In genomic region chr15:47443839-47444238, GRCh38 we compare ENCODE assay signal across 25 cellular contexts.
"Had no signal": no experiment of that assay in that cellular context is flagged by ENCODE, and none has a peak within 500 bp of the region (broad histone marks: within the 10 kb centered on the region; RNA-seq: fewer than 3 reads in every experiment).

No MANE protein-coding gene starts in this region.

- H3K4me1 ChIP-seq: lower lobe of right lung, neural progenitor cell, testis had no signal

- H3K4me3 ChIP-seq: gastroesophageal sphincter, left ventricle myocardium inferior, lower lobe of right lung, neural progenitor cell, ovary, right atrium auricular region, sigmoid colon, skin epidermis, testis, tibial nerve, upper lobe of right lung had no signal

- ATAC-seq: gastroesophageal sphincter; left cardiac atrium; lower lobe of right lung; natural killer cell treated with Interleukin-12 subunit alpha and Interleukin-12 subunit beta and Interleukin-15 and Interleukin-18, amount 100 ng/mL, for 72 hours; stimulated activated naive B cell treated with anti-CD40 and anti-IgM and Interleukin-4, amounts not matched to agents 10 μg/mL and 1 μg/mL and 100 μg/mL, for 72 hours; stimulated activated naive CD8-positive, alpha-beta T cell treated with anti-CD3 and anti-CD28 coated beads, Interleukin-15, amount 100 ng/mL, for 72 hours; upper lobe of right lung had no signal

- FAIRE-seq: endometrium had no signal

- H3K27me3 ChIP-seq: gastroesophageal sphincter, neural progenitor cell, ovary, right atrium auricular region, sigmoid colon, testis, tibial nerve, upper lobe of right lung had no signal

- H3K4me2 ChIP-seq: neural progenitor cell had no signal

- H3K36me3 ChIP-seq: gastroesophageal sphincter, left ventricle myocardium inferior, lower lobe of right lung, neural progenitor cell, ovary, right atrium auricular region, sigmoid colon, tibial nerve, upper lobe of right lung had no signal

- DNase-seq: effector memory CD4-positive, alpha-beta T cell; erythroblast; glutamatergic neuron; islet precursor cell; left cardiac atrium; left ventricle myocardium inferior; lower lobe of right lung; mesenchymal stem cell; midbrain; nucleus accumbens; ovary; sigmoid colon; stimulated activated CD4-positive, alpha-beta T cell treated with anti-CD3 and anti-CD28 coated beads, Interleukin-2, amount 100 ng/mL, for 24 hours; stimulated activated CD4-positive, alpha-beta T cell treated with anti-CD3 and anti-CD28 coated beads, Interleukin-4, amount 100 ng/mL, for 4 hours; stimulated activated naive B cell treated with anti-CD40 and anti-IgM and Interleukin-4, amounts not matched to agents 10 μg/mL and 1 μg/mL and 100 μg/mL, for 72 hours; stimulated activated naive CD8-positive, alpha-beta T cell treated with anti-CD3 and anti-CD28 coated beads, Interleukin-15, amount 100 ng/mL, for 72 hours; testis; upper lobe of right lung had no signal

- H3K27ac ChIP-seq: gastroesophageal sphincter, left ventricle myocardium inferior, lower lobe of right lung, neural progenitor cell, ovary, right atrium auricular region, sigmoid colon, skin epidermis, testis, tibial nerve, upper lobe of right lung had no signal

- H3K9me3 ChIP-seq: gastroesophageal sphincter, lower lobe of right lung, ovary, right atrium auricular region, sigmoid colon, testis, tibial nerve, upper lobe of right lung had no signal

- H2AFZ ChIP-seq: neural progenitor cell had no signal

- H3K9ac ChIP-seq: neural progenitor cell had no signal
